8 cellular contexts compared by ENCODE assay signal in the genomic region with DNA sequence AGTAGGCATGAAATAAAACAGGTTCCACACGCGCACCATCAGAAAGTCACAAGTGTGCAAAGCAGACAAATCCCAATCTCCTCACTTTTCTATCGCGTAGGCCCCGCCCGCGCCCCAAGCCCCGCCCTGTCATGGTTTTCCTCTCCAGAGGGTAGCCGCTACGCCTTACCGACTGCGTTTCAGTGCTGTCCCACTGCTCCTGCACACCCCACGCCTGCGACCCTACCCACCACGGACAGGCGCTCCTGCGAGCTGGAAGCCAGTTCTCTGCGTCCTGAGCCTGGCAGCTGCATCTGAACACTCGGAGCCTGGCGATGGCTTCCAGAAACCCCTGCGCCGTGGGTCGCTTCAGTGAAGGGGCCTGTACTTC. TPM values are rescaled to one million over a fixed set of nuclear protein-coding genes. Genes with fewer than 3 reads are reported as not detected.
DNase-seq lines count a peak whose midpoint lies in the region; ATAC-seq and TF ChIP-seq lines count a peak whose summit lies in the region.

No MANE protein-coding gene starts in this region.

- H3K4me3 ChIP-seq in ACC112 (ENCODE audit: low read depth, low read length) (peak overlapping the region; percentile 94), SJCRH30 (peak overlapping the region; percentile 84), brain microvascular endothelial cell (ENCODE audit: low read depth, low read length) (peak overlapping the region; percentile 95), kidney epithelial cell (ENCODE audit: low read depth, low read length) (peak overlapping the region; percentile 95)

- H3K9me3 ChIP-seq in SJCRH30 (replicated peaks), result peaks cover 27% of the 10 kb centered on the region

- H3K4me1 ChIP-seq in ACC112 (ENCODE audit: control insufficient read depth, insufficient read depth, low read length, unreplicated experiment) (no peaks in the 10 kb centered on the region), SJCRH30 (0 out of 2 replicates have a peak, but pooled peaks cover 3% of the 10 kb centered on the region)

- TF ChIP-seq CTCF in brain microvascular endothelial cell (IDR thresholded peaks at IDR 0.05; ENCODE audit: low read depth, low read length, missing control alignments), result no peak
- no peak for TF ChIP-seq CTCF in kidney epithelial cell (IDR thresholded peaks at IDR 0.05; ENCODE audit: insufficient read depth, low read length, poor library complexity, severe bottlenecking)

- H2AFZ ChIP-seq in ACC112 (ENCODE audit: low read length, unreplicated experiment), result peak overlapping the region; percentile 92

- in situ Hi-C loops in brain microvascular endothelial cell (cut with HindIII; ENCODE audit: low pct_ligation_motif_present, low sequenced_read_pairs), result no loop called here

- H3K79me2 ChIP-seq in ACC112 (ENCODE audit: control insufficient read depth, insufficient read depth, low read length, unreplicated experiment), result peaks cover 7% of the 10 kb centered on the region

- peak; percentile 71 to 72 for DNase-seq in SJCRH30
- peak; percentile 43 for DNase-seq in brain microvascular endothelial cell
- no peak for DNase-seq in kidney epithelial cell (ENCODE audit: low read depth)
- peak; percentile 4 to 18 (median 4) for DNase-seq in stimulated activated CD4-positive, alpha-beta T cell treated with anti-CD3 and anti-CD28 coated beads, Interleukin-1b, Interleukin-23, amount 100 ng/mL, for 24 hours (ENCODE audit: low read depth in 4 of 4, low spot score in 1 of 4)
- DNase-seq in LoVo (ENCODE audit: low spot score), result no peak

- H3K36me3 ChIP-seq in ACC112 (ENCODE audit: insufficient read depth, low read length), result peaks cover 29% of the 10 kb centered on the region
- H3K36me3 ChIP-seq in SJCRH30, result peaks cover 30% of the 10 kb centered on the region
- H3K36me3 ChIP-seq in brain microvascular endothelial cell (replicated peaks), result peaks cover 23% of the 10 kb centered on the region
- H3K36me3 ChIP-seq in kidney epithelial cell (ENCODE audit: control insufficient read depth, insufficient read depth, low read length), result peaks cover 2% of the 10 kb centered on the region

- H3K27ac ChIP-seq in ACC112 (ENCODE audit: low read depth, low read length) (no peak overlapping the region), SJCRH30 (peak overlapping the region; percentile 60), brain microvascular endothelial cell (peak overlapping the region; percentile 34)

- peak; percentile 23 for ATAC-seq in GM18861 (IDR thresholded peaks at IDR 0.05; ENCODE audit: unreplicated experiment)
- ATAC-seq in HG03103 (IDR thresholded peaks at IDR 0.05; ENCODE audit: low read depth, unreplicated experiment), result peak; percentile 35

- H3K27me3 ChIP-seq in ACC112 (ENCODE audit: insufficient read depth, low read length) (no peaks in the 10 kb centered on the region), SJCRH30 (no peaks in the 10 kb centered on the region), brain microvascular endothelial cell (replicated peaks) (no peaks in the 10 kb centered on the region), kidney epithelial cell (ENCODE audit: control insufficient read depth, insufficient read depth, low read length) (no peaks in the 10 kb centered on the region)

RNA-seq across cellular contexts. Expression of gene ZNF470, which starts 0.4 kb away (rescaled TPM):
- 6.1 and 7.2 TPM in 2 replicates for total RNA-seq in SJCRH30 (2014; rRNA removed; shearing (Covaris generic))
- total RNA-seq in kidney epithelial cell, result 2.9 and 4.3 TPM in 2 replicates

RNA-seq across cellular contexts. Expression of gene ZFP28, which starts 28.1 kb away (rescaled TPM):
- total RNA-seq in SJCRH30 (2014; rRNA removed; shearing (Covaris generic)), result 8.1 and 10.4 TPM in 2 replicates
- total RNA-seq in kidney epithelial cell, result 5.8 and 6.6 TPM in 2 replicates

RNA-seq across cellular contexts. Expression of gene ZNF71, which starts 28.2 kb away (rescaled TPM):
- total RNA-seq in SJCRH30 (2014; rRNA removed; shearing (Covaris generic)), result 11.1 and 11.4 TPM in 2 replicates
- total RNA-seq in kidney epithelial cell, result 12.3 and 14.2 TPM in 2 replicates

RNA-seq across cellular contexts. Expression of gene ZNF471, which starts 59.2 kb away (rescaled TPM):
- 2.5 and 3.4 TPM in 2 replicates for total RNA-seq in SJCRH30 (2014; rRNA removed; shearing (Covaris generic))
- total RNA-seq in kidney epithelial cell, result 2.4 and 2.8 TPM in 2 replicates

Comparison
In these comparisons a context has a peak if more than half of its experiments do, and no peak if none do; other contexts are left out.
1. DNase-seq: peak in SJCRH30 (2 of 2), brain microvascular endothelial cell (single experiment) and stimulated activated CD4-positive, alpha-beta T cell treated with anti-CD3 and anti-CD28 coated beads, Interleukin-1b, Interleukin-23, amount 100 ng/mL, for 24 hours (4 of 4); none in kidney epithelial cell (single experiment) and LoVo (single experiment).
2. Peak in every context shown above with its lines, with median percentiles within 50 percentile points of each other: H3K4me3 ChIP-seq.